Comparison of ENCODE assay signal across 18 cellular contexts in genomic region chr10:4763513-4763912, GRCh38.
DNase-seq lines count a peak whose midpoint lies in the region; TF ChIP-seq lines count a peak whose summit lies in the region.
"Had no signal": no experiment of that assay in that cellular context is flagged by ENCODE, and none has a peak within 500 bp of the region (broad histone marks: within the 10 kb centered on the region; RNA-seq: fewer than 3 reads in every experiment).

No MANE protein-coding gene starts in this region.

- H3K14ac ChIP-seq in trophoblast cell (ENCODE audit: low read length): peak overlapping the region; percentile 17

- peak overlapping the region; percentile 75 for H3K4me2 ChIP-seq in OCI-LY3 (ENCODE audit: low read length)
- H3K4me2 ChIP-seq in trophoblast cell (ENCODE audit: low read length): no peak overlapping the region
- H3K4me2 ChIP-seq in Karpas-422 (ENCODE audit: low read depth, low read length, poor library complexity, severe bottlenecking): no peak overlapping the region

- H3K4me1 Mint-ChIP-seq in dendritic cell treated with granulocyte-macrophage colony-stimulating factor and Interleukin-4, amounts not matched to agents 40 ng/mL and 50 ng/mL, for 4 days (ENCODE audit: low read depth): no peaks in the 10 kb centered on the region
- H3K4me1 Mint-ChIP-seq in CD4-positive, alpha-beta memory T cell: no peaks in the 10 kb centered on the region

- no peak overlapping the region for H2AK5ac ChIP-seq in trophoblast cell (ENCODE audit: low read length)

- no peak overlapping the region for H3K23ac ChIP-seq in trophoblast cell (ENCODE audit: low read length)

- peaks cover 6% of the 10 kb centered on the region for H3K27me3 Mint-ChIP-seq in dendritic cell treated with granulocyte-macrophage colony-stimulating factor and Interleukin-4, amounts not matched to agents 40 ng/mL and 50 ng/mL, for 4 days
- peaks cover 3 to 9% of the 10 kb centered on the region in 2 donors for H3K27me3 Mint-ChIP-seq in CD4-positive, alpha-beta memory T cell

- H3K79me2 ChIP-seq in OCI-LY3 (ENCODE audit: low read length) (no peaks in the 10 kb centered on the region), trophoblast cell (ENCODE audit: control insufficient read depth, insufficient read depth, low read length, poor library complexity) (no peaks in the 10 kb centered on the region), Karpas-422 (ENCODE audit: low read length) (no peaks in the 10 kb centered on the region)

- H2BK5ac ChIP-seq in trophoblast cell (ENCODE audit: low read depth, low read length, poor library complexity): no peak overlapping the region

- H3K27ac ChIP-seq in OCI-LY3 (ENCODE audit: low read length): no peak overlapping the region
- no peak overlapping the region for H3K27ac ChIP-seq in trophoblast cell (ENCODE audit: low read depth, low read length)
- no peak overlapping the region for H3K27ac ChIP-seq in CD4-positive, alpha-beta memory T cell (ENCODE audit: low read depth, low read length)
- H3K27ac ChIP-seq in Karpas-422 (ENCODE audit: low read length): no peak overlapping the region
- H3K27ac ChIP-seq: left lung had no signal

- no peak overlapping the region for H2BK120ac ChIP-seq in trophoblast cell (ENCODE audit: insufficient read depth, low read length, poor library complexity)

- H3K4ac ChIP-seq in trophoblast cell (ENCODE audit: low read depth, low read length): no peak overlapping the region

- H3K9ac ChIP-seq in OCI-LY3 (ENCODE audit: low read length) (no peak overlapping the region), trophoblast cell (ENCODE audit: low read length) (no peak overlapping the region), Karpas-422 (ENCODE audit: low read length) (no peak overlapping the region)

- H3K9me3 ChIP-seq in OCI-LY3 (ENCODE audit: insufficient read depth, low read length) (no peaks in the 10 kb centered on the region), trophoblast cell (ENCODE audit: insufficient read depth, low read depth, low read length) (no peaks in the 10 kb centered on the region), Karpas-422 (ENCODE audit: low read length) (no peaks in the 10 kb centered on the region)
- H3K9me3 ChIP-seq in CD4-positive, alpha-beta memory T cell (ENCODE audit: control insufficient read depth in 1 of 2, low read length in 2 of 2): no peaks in the 10 kb centered on the region
- H3K9me3 ChIP-seq: left lung had no signal

- DNase-seq in AG10803 (ENCODE audit: low read depth): no peak
- DNase-seq in trophoblast cell: no peak
- no peak for DNase-seq in C1 segment of cervical spinal cord (lab: John Stamatoyannopoulos, UW)
- no peak for DNase-seq in stimulated activated CD4-positive, alpha-beta T cell treated with anti-CD3 and anti-CD28 coated beads, Interleukin-2, amount 100 ng/mL, for 24 hours
- no peak for DNase-seq in CD4-positive, alpha-beta memory T cell
- no peak for DNase-seq in Karpas-422
- DNase-seq: ACHN; activated naive CD4-positive, alpha-beta T cell treated with anti-CD3 and anti-CD28 coated beads for 36 hours; activated T-cell treated with anti-CD3 and anti-CD28 coated beads, Interleukin-2, amount 50 U/mL, for 24 hours; aorta; effector memory CD8-positive, alpha-beta T cell; left lung; NCI-H1092; NCI-H2081 treated with DMSO at 0.1 percent for 48 hours; substantia nigra; T-helper 9 cell had no signal

- POLR2A ChIA-PET in CD4-positive, alpha-beta memory T cell (lab: Charles Lee; ENCODE audit: partially characterized antibody): no interaction called here

- H2BK12ac ChIP-seq in trophoblast cell (ENCODE audit: low read length): peak overlapping the region; percentile 77

- no peaks in the 10 kb centered on the region for H3K9me3 Mint-ChIP-seq in dendritic cell treated with granulocyte-macrophage colony-stimulating factor and Interleukin-4, amounts not matched to agents 40 ng/mL and 50 ng/mL, for 4 days
- H3K9me3 Mint-ChIP-seq in CD4-positive, alpha-beta memory T cell: no peaks in the 10 kb centered on the region
- H3K9me3 Mint-ChIP-seq: activated naive CD4-positive, alpha-beta T cell treated with anti-CD3 and anti-CD28 coated beads for 36 hours; activated T-cell treated with anti-CD3 and anti-CD28 coated beads, Interleukin-2, amount 50 U/mL, for 24 hours; effector memory CD8-positive, alpha-beta T cell had no signal

- H3K79me1 ChIP-seq in trophoblast cell (ENCODE audit: low read length): peaks cover 5% of the 10 kb centered on the region

- TF ChIP-seq CTCF in AG10803 (conservative IDR thresholded peaks at IDR 0.05; ENCODE audit: low read length) (no peak), OCI-LY3 (IDR thresholded peaks at IDR 0.05; ENCODE audit: low read depth, low read length) (no peak)

- no peak overlapping the region for H3K4me3 Mint-ChIP-seq in dendritic cell treated with granulocyte-macrophage colony-stimulating factor and Interleukin-4, amounts not matched to agents 40 ng/mL and 50 ng/mL, for 4 days
- H3K4me3 Mint-ChIP-seq in CD4-positive, alpha-beta memory T cell: no peak overlapping the region
- H3K4me3 Mint-ChIP-seq: activated naive CD4-positive, alpha-beta T cell treated with anti-CD3 and anti-CD28 coated beads for 36 hours; activated T-cell treated with anti-CD3 and anti-CD28 coated beads, Interleukin-2, amount 50 U/mL, for 24 hours; effector memory CD8-positive, alpha-beta T cell had no signal

- peak overlapping the region; percentile 6 for H3K27ac Mint-ChIP-seq in dendritic cell treated with granulocyte-macrophage colony-stimulating factor and Interleukin-4, amounts not matched to agents 40 ng/mL and 50 ng/mL, for 4 days
- H3K27ac Mint-ChIP-seq in CD4-positive, alpha-beta memory T cell: peak overlapping the region in 1 of 7 donors; percentile 43
- H3K27ac Mint-ChIP-seq: activated naive CD4-positive, alpha-beta T cell treated with anti-CD3 and anti-CD28 coated beads for 36 hours; activated T-cell treated with anti-CD3 and anti-CD28 coated beads, Interleukin-2, amount 50 U/mL, for 24 hours; effector memory CD8-positive, alpha-beta T cell had no signal

- H3K36me3 ChIP-seq in OCI-LY3 (replicated peaks; ENCODE audit: low read depth, low read length) (no peaks in the 10 kb centered on the region), trophoblast cell (ENCODE audit: control insufficient read depth in 1 of 2, insufficient read depth in 2 of 2, low read length in 2 of 2) (no peaks in the 10 kb centered on the region), Karpas-422 (ENCODE audit: insufficient read depth, low read length) (no peaks in the 10 kb centered on the region)
- H3K36me3 ChIP-seq in CD4-positive, alpha-beta memory T cell (ENCODE audit: insufficient read depth, low read length): no peaks in the 10 kb centered on the region
- H3K36me3 ChIP-seq: left lung had no signal

- no peak overlapping the region for H4K8ac ChIP-seq in trophoblast cell (ENCODE audit: low read depth, low read length)

- H3K18ac ChIP-seq in trophoblast cell (ENCODE audit: low read length): no peak overlapping the region

- H4K12ac ChIP-seq in trophoblast cell (ENCODE audit: low read depth, low read length): no peak overlapping the region

- H3K27me3 ChIP-seq in OCI-LY3 (ENCODE audit: low read depth, low read length): no peaks in the 10 kb centered on the region
- H3K27me3 ChIP-seq in trophoblast cell (ENCODE audit: insufficient read depth, low read length): no peaks in the 10 kb centered on the region
- peaks cover 3% of the 10 kb centered on the region for H3K27me3 ChIP-seq in CD4-positive, alpha-beta memory T cell (ENCODE audit: insufficient read depth, low read length)
- no peaks in the 10 kb centered on the region for H3K27me3 ChIP-seq in Karpas-422 (ENCODE audit: low read length)
- H3K27me3 ChIP-seq: left lung had no signal

- H3K4me1 ChIP-seq in OCI-LY3 (ENCODE audit: low read length) (peaks cover 18% of the 10 kb centered on the region), trophoblast cell (ENCODE audit: control insufficient read depth in 1 of 2, insufficient read depth in 2 of 2, low read length in 2 of 2) (no peaks in the 10 kb centered on the region), Karpas-422 (ENCODE audit: low read length) (no peaks in the 10 kb centered on the region)
- no peaks in the 10 kb centered on the region for H3K4me1 ChIP-seq in CD4-positive, alpha-beta memory T cell (ENCODE audit: insufficient read depth, low read length)

- CTCF ChIA-PET in CD4-positive, alpha-beta memory T cell (lab: Charles Lee; ENCODE audit: partially characterized antibody): interaction anchor here (1.2 to 6.2 kb wide), 2 partner anchors 1520 to 1566 kb away, joined by 4 to 72 read pairs; no protein-coding TSS in a partner anchor

- H3K9me2 ChIP-seq in Karpas-422 (replicated peaks; ENCODE audit: insufficient read depth, low read length): no peaks in the 10 kb centered on the region

- H3K36me3 Mint-ChIP-seq in dendritic cell treated with granulocyte-macrophage colony-stimulating factor and Interleukin-4, amounts not matched to agents 40 ng/mL and 50 ng/mL, for 4 days (ENCODE audit: low read depth): no peaks in the 10 kb centered on the region
- no peaks in the 10 kb centered on the region for H3K36me3 Mint-ChIP-seq in CD4-positive, alpha-beta memory T cell

- no CpG with 5 or more reads among the region's 1 CpG for WGBS in trophoblast cell (ENCODE audit: extremely low coverage, insufficient coverage, insufficient read length)

- H2AFZ ChIP-seq in OCI-LY3 (ENCODE audit: low read depth, low read length) (no peak overlapping the region), trophoblast cell (ENCODE audit: insufficient read depth, low read length, poor library complexity) (no peak overlapping the region), Karpas-422 (ENCODE audit: low read length) (no peak overlapping the region)

- no peaks in the 10 kb centered on the region for H4K20me1 ChIP-seq in OCI-LY3 (ENCODE audit: insufficient read depth, low read length)
- H4K20me1 ChIP-seq in Karpas-422 (ENCODE audit: insufficient read depth, low read depth, low read length): no peaks in the 10 kb centered on the region

- peak overlapping the region; percentile 69 for H4K91ac ChIP-seq in trophoblast cell (ENCODE audit: low read depth, low read length)

- intact Hi-C loops in dendritic cell treated with granulocyte-macrophage colony-stimulating factor and Interleukin-4, amounts not matched to agents 40 ng/mL and 50 ng/mL, for 4 days (cut with micrococcal nuclease): loop anchor here (10.0 kb wide), 3 partner anchors 109 to 1369 kb away; partner anchors contain the start of gene KLF6
- intact Hi-C loops in CD4-positive, alpha-beta memory T cell (cut with micrococcal nuclease): no loop called here

- H3K4me3 ChIP-seq in AG10803 (ENCODE audit: low read length) (peak overlapping the region; percentile 30), OCI-LY3 (ENCODE audit: low read length) (peak overlapping the region; percentile 33; the same call in 1 of the 2 replicates), trophoblast cell (ENCODE audit: low read depth, low read length) (no peak overlapping the region), Karpas-422 (ENCODE audit: low read length) (no peak overlapping the region)
- no peak overlapping the region for H3K4me3 ChIP-seq in CD4-positive, alpha-beta memory T cell (ENCODE audit: low read length in 2 of 2)
- H3K4me3 ChIP-seq: left lung had no signal

Comparison
In these comparisons a context has a peak if more than half of its experiments do, and no peak if none do; other contexts are left out.
1. H3K4me3 ChIP-seq: peak in AG10803 (single experiment) and OCI-LY3 (single experiment); none in trophoblast cell (single experiment), CD4-positive, alpha-beta memory T cell (0 of 2) and Karpas-422 (single experiment).